In genomic region chr12:123388218-123388947, GRCh38 we compare ENCODE assay signal across 8 cellular contexts.
DNase-seq lines count a peak whose midpoint lies in the region; ATAC-seq, FAIRE-seq and TF ChIP-seq lines count a peak whose summit lies in the region.

No MANE protein-coding gene starts in this region.

- no peaks in the 10 kb centered on the region for H3K9me3 Mint-ChIP-seq in nephron
- H3K9me3 Mint-ChIP-seq in stimulated activated naive CD8-positive, alpha-beta T cell treated with anti-CD3 and anti-CD28 coated beads, Interleukin-15, amount 100 ng/mL, for 72 hours: no peaks in the 10 kb centered on the region

- H3K4me1 ChIP-seq in BLaER1: peaks cover 48% of the 10 kb centered on the region

- H3K9me3 ChIP-seq in BLaER1: no peaks in the 10 kb centered on the region

- H3K4me3 ChIP-seq in BLaER1 (peak overlapping the region; percentile 82), fibroblast of pulmonary artery (replicated peaks; ENCODE audit: low read depth, low read length) (peak overlapping the region; percentile 63)

- H3K27me3 Mint-ChIP-seq in nephron (ENCODE audit: low read depth): no peaks in the 10 kb centered on the region
- peaks cover 6% of the 10 kb centered on the region for H3K27me3 Mint-ChIP-seq in stimulated activated naive CD8-positive, alpha-beta T cell treated with anti-CD3 and anti-CD28 coated beads, Interleukin-15, amount 100 ng/mL, for 72 hours

- H3K36me3 ChIP-seq in BLaER1: peaks cover 29% of the 10 kb centered on the region

- FAIRE-seq in HTR-8/SVneo (lab: Jason Lieb, UNC) (no peak), RCC 7860 (lab: Jason Lieb, UNC) (no peak)

- H3K27ac ChIP-seq in BLaER1: peak overlapping the region; percentile 85

- peak; percentile 53 for ATAC-seq in stimulated activated naive CD8-positive, alpha-beta T cell treated with anti-CD3 and anti-CD28 coated beads, Interleukin-15, amount 100 ng/mL, for 72 hours

- H3K27ac Mint-ChIP-seq in nephron: peak overlapping the region; percentile 78 to 88 (median 87)
- H3K27ac Mint-ChIP-seq in stimulated activated naive CD8-positive, alpha-beta T cell treated with anti-CD3 and anti-CD28 coated beads, Interleukin-15, amount 100 ng/mL, for 72 hours: peak overlapping the region; percentile 72 to 80

- peak overlapping the region; percentile 91 for H3K9ac ChIP-seq in BLaER1

- DNase-seq in GM19240 (ENCODE audit: insufficient read length, low spot score) (peak; percentile 85), HTR-8/SVneo (ENCODE audit: insufficient read length, low spot score) (peak; percentile 80), RCC 7860 (ENCODE audit: low spot score) (peak; percentile 32), fibroblast of pulmonary artery (ENCODE audit: low read depth) (peak; percentile 62)
- DNase-seq in activated effector memory CD4-positive, alpha-beta T cell treated with Interleukin-2 at 50 U/mL for 16 hours: peak; percentile 73
- DNase-seq in stimulated activated naive CD8-positive, alpha-beta T cell treated with anti-CD3 and anti-CD28 coated beads, Interleukin-15, amount 100 ng/mL, for 72 hours: peak; percentile 73 to 76

- TF ChIP-seq CTCF in fibroblast of pulmonary artery (IDR thresholded peaks at IDR 0.05; ENCODE audit: low read length, missing control alignments) (no peak), nephron (IDR thresholded peaks at IDR 0.05; ENCODE audit: unreplicated experiment in 3 of 3) (no peak)

- peaks cover 26% of the 10 kb centered on the region for H3K4me1 Mint-ChIP-seq in nephron
- peaks cover 38% of the 10 kb centered on the region for H3K4me1 Mint-ChIP-seq in stimulated activated naive CD8-positive, alpha-beta T cell treated with anti-CD3 and anti-CD28 coated beads, Interleukin-15, amount 100 ng/mL, for 72 hours

- H3K4me3 Mint-ChIP-seq in nephron: peak overlapping the region; percentile 87 to 92 (median 90)
- peak overlapping the region; percentile 85 to 86 for H3K4me3 Mint-ChIP-seq in stimulated activated naive CD8-positive, alpha-beta T cell treated with anti-CD3 and anti-CD28 coated beads, Interleukin-15, amount 100 ng/mL, for 72 hours

- peak overlapping the region; percentile 88 for H3K4me2 ChIP-seq in BLaER1

- H4K20me1 ChIP-seq in BLaER1: peaks cover 43% of the 10 kb centered on the region

- no peaks in the 10 kb centered on the region for H3K27me3 ChIP-seq in BLaER1

- H3K36me3 Mint-ChIP-seq in nephron (ENCODE audit: low read depth): peaks cover 29% of the 10 kb centered on the region

Comparison
In these comparisons a context has a peak if more than half of its experiments do, and no peak if none do; other contexts are left out.
1. Peak in every context shown above with its lines: DNase-seq, ATAC-seq, H3K4me3 ChIP-seq and H3K27ac ChIP-seq.
2. DNase-seq: peak in every context shown above with its lines; median percentile 85 in GM19240; 80 in HTR-8/SVneo; 74 in stimulated activated naive CD8-positive, alpha-beta T cell treated with anti-CD3 and anti-CD28 coated beads, Interleukin-15, amount 100 ng/mL, for 72 hours; 73 in activated effector memory CD4-positive, alpha-beta T cell treated with Interleukin-2 at 50 U/mL for 16 hours; 62 in fibroblast of pulmonary artery; 32 in RCC 7860.